In genomic region chr10:1057106-1057657, GRCh38 we compare ENCODE assay signal across 9 cellular contexts. TPM values are rescaled to one million over a fixed set of nuclear protein-coding genes. Genes with fewer than 3 reads are reported as not detected.
DNase-seq lines count a peak whose midpoint lies in the region; ATAC-seq, FAIRE-seq and TF ChIP-seq lines count a peak whose summit lies in the region.
"Had no signal": no experiment of that assay in that cellular context is flagged by ENCODE, and none has a peak within 500 bp of the region (broad histone marks: within the 10 kb centered on the region; RNA-seq: fewer than 3 reads in every experiment).

No MANE protein-coding gene starts in this region.

- peak overlapping the region; percentile 97 to 98 for H3K27ac Mint-ChIP-seq in natural killer cell

- H3K9me1 ChIP-seq in endothelial cell of umbilical vein (replicated peaks; ENCODE audit: control insufficient read depth, extremely low read depth, insufficient read depth, low read length): no peaks in the 10 kb centered on the region

- no peak for TF ChIP-seq CTCF in RWPE2 (IDR thresholded peaks at IDR 0.05; ENCODE audit: poor library complexity, severe bottlenecking)
- TF ChIP-seq CTCF in endothelial cell of umbilical vein (IDR thresholded peaks at IDR 0.05; ENCODE audit: extremely low read depth in 1 of 2, insufficient read depth in 1 of 2, low read depth in 1 of 2, low read length in 2 of 2): no peak
- no peak for TF ChIP-seq CTCF in natural killer cell (IDR thresholded peaks at IDR 0.05)

- peaks cover 83 to 89% of the 10 kb centered on the region in 2 donors for H3K4me1 Mint-ChIP-seq in natural killer cell

- no TSS peak for BruUV-seq in endothelial cell of umbilical vein (replicated peaks; lab: Mats Ljungman, UMichigan)

- no peaks in the 10 kb centered on the region for H4K20me1 ChIP-seq in endothelial cell of umbilical vein (replicated peaks; ENCODE audit: control insufficient read depth, extremely low read depth, insufficient read depth, low read length)

- peak; percentile 81 for FAIRE-seq in endothelial cell of umbilical vein (lab: Jason Lieb, UNC)

- dilution Hi-C loops in endothelial cell of umbilical vein (cut with MboI; ENCODE audit: extremely low pct_ligation_motif_present, low sequenced_read_pairs): no loop called here

- H3K36me3 Mint-ChIP-seq in natural killer cell: no peaks in the 10 kb centered on the region

- H3K27ac ChIP-seq in RWPE2 (ENCODE audit: poor library complexity, severe bottlenecking) (peak overlapping the region; percentile 89), endothelial cell of umbilical vein (ENCODE audit: insufficient read depth, low read depth, low read length) (peak overlapping the region; percentile 87)

- no peaks in the 10 kb centered on the region for H3K9me3 ChIP-seq in RWPE2 (ENCODE audit: severe bottlenecking)
- H3K9me3 ChIP-seq in endothelial cell of umbilical vein (replicated peaks; ENCODE audit: control insufficient read depth, insufficient read depth, low read length): no peaks in the 10 kb centered on the region

- H3K4me1 ChIP-seq in RWPE2 (ENCODE audit: insufficient read depth, poor library complexity, severe bottlenecking) (peaks cover 50% of the 10 kb centered on the region), endothelial cell of umbilical vein (ENCODE audit: control insufficient read depth, extremely low read depth, insufficient read depth, low read length) (peaks cover 35% of the 10 kb centered on the region)

- peaks cover 77% of the 10 kb centered on the region for H3K79me2 ChIP-seq in endothelial cell of umbilical vein (ENCODE audit: control insufficient read depth, insufficient read depth, low read length)

- peak overlapping the region; percentile 4 for H2AFZ ChIP-seq in endothelial cell of umbilical vein (ENCODE audit: low read depth, low read length)

- peak overlapping the region; percentile 50 for H3K9ac ChIP-seq in endothelial cell of umbilical vein (replicated peaks; ENCODE audit: extremely low read depth, insufficient read depth, low read length)

- H3K27me3 ChIP-seq in RWPE2 (ENCODE audit: insufficient read depth, poor library complexity, severe bottlenecking) (no peaks in the 10 kb centered on the region), endothelial cell of umbilical vein (ENCODE audit: control insufficient read depth in 2 of 2, insufficient read depth in 2 of 2, low read length in 2 of 2) (no peaks in the 10 kb centered on the region)

- CTCF ChIA-PET in endothelial cell of umbilical vein (lab: Charles Lee): no interaction called here

- H3K27me3 Mint-ChIP-seq in natural killer cell (ENCODE audit: low read depth in 2 of 2): no peaks in the 10 kb centered on the region

- peak overlapping the region; percentile 84 for H3K4me2 ChIP-seq in endothelial cell of umbilical vein (ENCODE audit: insufficient read depth, low read length)

- H3K9me3 Mint-ChIP-seq in natural killer cell: no peaks in the 10 kb centered on the region

- DNase-seq in CD1c-positive myeloid dendritic cell (ENCODE audit: extremely low spot score) (peak; percentile 83), RWPE2 (ENCODE audit: low spot score) (no peak), endothelial cell of umbilical vein (ENCODE audit: low read depth, low spot score) (peak; percentile 49), natural killer cell (no peak), NCI-H1105 (lab: John Stamatoyannopoulos, UW) (no peak), glomerular visceral epithelial cell (ENCODE audit: extremely low spot score) (no peak)

- peak overlapping the region; percentile 96 for H3K4me3 ChIP-seq in RWPE2 (ENCODE audit: severe bottlenecking)
- H3K4me3 ChIP-seq in endothelial cell of umbilical vein (replicated peaks in 1 of 3; ENCODE audit: insufficient read depth in 1 of 3, low read depth in 1 of 3, low read length in 3 of 3): peak overlapping the region; percentile 71 to 83 (median 75)

- peak overlapping the region; percentile 95 for H3K4me3 Mint-ChIP-seq in natural killer cell

- intact Hi-C loops in endothelial cell of umbilical vein (cut with micrococcal nuclease): loop anchor here (1.0 kb wide), 1 partner anchor 8 kb away; the partner anchor contains the start of gene IDI1
- intact Hi-C loops in natural killer cell (cut with micrococcal nuclease): no loop called here

- H3K36me3 ChIP-seq in RWPE2 (ENCODE audit: low read depth) (peaks cover 33% of the 10 kb centered on the region), endothelial cell of umbilical vein (ENCODE audit: control insufficient read depth in 2 of 2, extremely low read depth in 1 of 2, insufficient read depth in 2 of 2, low read length in 2 of 2) (peaks cover 0 to 4% of the 10 kb centered on the region in 2 experiments)

- no peak for TF ChIP-seq POLR2A in endothelial cell of umbilical vein (IDR thresholded peaks at IDR 0.05; ENCODE audit: low read depth, low read length)

- POLR2A ChIA-PET in endothelial cell of umbilical vein (lab: Charles Lee): interaction anchor here (1.1 kb wide), 1 partner anchor 8 kb away, joined by 4 read pairs; the partner anchor contains the start of gene IDI1

- ATAC-seq in GM21737 (IDR thresholded peaks at IDR 0.05; ENCODE audit: unreplicated experiment): peak; percentile 15
- peak; percentile 2; the same call in 2 of the 3 replicates for ATAC-seq in RWPE2 (ENCODE audit: low read depth)
- peak in 2 of 3 donors; percentile 4 to 15 for ATAC-seq in natural killer cell
- no peak for ATAC-seq in HG03139 (IDR thresholded peaks at IDR 0.05; ENCODE audit: unreplicated experiment)

TF ChIP-seq in endothelial cell of umbilical vein, 7 proteins besides CTCF, POLR2A, EP300 and RAD21:
- TF ChIP-seq FOS (IDR thresholded peaks at IDR 0.05; ENCODE audit: borderline replicate concordance, insufficient read depth, low read length) (no peak), MAX (IDR thresholded peaks at IDR 0.05; ENCODE audit: insufficient read depth, insufficient read length) (no peak), MYC (IDR thresholded peaks at IDR 0.05; ENCODE audit: low read depth, low read length) (no peak), POLR2AphosphoS5 (IDR thresholded peaks at IDR 0.05; ENCODE audit: insufficient read depth, low read depth, low read length) (no peak), GATA2 (IDR thresholded peaks at IDR 0.05; ENCODE audit: insufficient read depth, insufficient read length, low read depth, low read length) (no peak), EZH2 (IDR thresholded peaks at IDR 0.05; ENCODE audit: borderline replicate concordance, low read depth, low read length, severe bottlenecking) (no peak), JUN (IDR thresholded peaks at IDR 0.05; ENCODE audit: borderline replicate concordance, insufficient read depth, insufficient read length, low read depth) (no peak)
TF ChIP-seq in endothelial cell of umbilical vein: peak in this region for 0.

RNA-seq across cellular contexts. Expression of gene WDR37, which starts 1.0 kb away (rescaled TPM):
- 25.5 and 26.4 TPM in 2 replicates for total RNA-seq in endothelial cell of umbilical vein
- polyA plus RNA-seq in endothelial cell of umbilical vein: 19.5 and 21.7 TPM in 2 replicates
- 16.8 and 17.3 TPM in 2 replicates for polyA plus RNA-seq in endothelial cell of umbilical vein (2011; cell fraction: cytosol; rRNA removed)
- 38.3 and 39.8 TPM in 2 replicates for polyA plus RNA-seq in endothelial cell of umbilical vein (2011; cell fraction: nucleus; rRNA removed)
- 17.1 and 18.3 TPM in 2 replicates for polyA plus RNA-seq in endothelial cell of umbilical vein (2012)
- 35.7 and 37.4 TPM in 2 replicates for polyA minus RNA-seq in endothelial cell of umbilical vein
- polyA minus RNA-seq in endothelial cell of umbilical vein (2011; cell fraction: cytosol; rRNA and poly(A)+ RNA removed): 5.9 TPM
- polyA minus RNA-seq in endothelial cell of umbilical vein (2011; cell fraction: nucleus; rRNA and poly(A)+ RNA removed): 23.9 and 32.2 TPM in 2 replicates
- total RNA-seq in natural killer cell: 10 to 100 TPM; 56.3 to 59.6 (median 57.6) TPM

RNA-seq across cellular contexts. Expression of gene IDI1, which starts 8.3 kb away (rescaled TPM):
- 63.0 and 63.6 TPM in 2 replicates for total RNA-seq in endothelial cell of umbilical vein
- 31.4 and 42.2 TPM in 2 replicates for polyA plus RNA-seq in endothelial cell of umbilical vein
- 38.7 and 43.8 TPM in 2 replicates for polyA plus RNA-seq in endothelial cell of umbilical vein (2011; cell fraction: cytosol; rRNA removed)
- polyA plus RNA-seq in endothelial cell of umbilical vein (2011; cell fraction: nucleus; rRNA removed): 62.7 and 90.7 TPM in 2 replicates
- 31.1 and 46.6 TPM in 2 replicates for polyA plus RNA-seq in endothelial cell of umbilical vein (2012)
- polyA minus RNA-seq in endothelial cell of umbilical vein: 32.6 and 36.6 TPM in 2 replicates
- polyA minus RNA-seq in endothelial cell of umbilical vein (2011; cell fraction: cytosol; rRNA and poly(A)+ RNA removed): 25.7 TPM
- polyA minus RNA-seq in endothelial cell of umbilical vein (2011; cell fraction: nucleus; rRNA and poly(A)+ RNA removed): 22.4 and 42.2 TPM in 2 replicates
- total RNA-seq in natural killer cell: 100 to 1,000 TPM; 156 to 229 (median 163) TPM

RNA-seq across cellular contexts. Expression of gene IDI2, which starts 31.5 kb away (rescaled TPM):
- total RNA-seq in endothelial cell of umbilical vein (not detected in 2 replicates), natural killer cell (not detected)
- polyA plus RNA-seq in endothelial cell of umbilical vein: not detected in 2 replicates
- not detected in 2 replicates for polyA plus RNA-seq in endothelial cell of umbilical vein (2011; cell fraction: cytosol; rRNA removed)
- polyA plus RNA-seq in endothelial cell of umbilical vein (2011; cell fraction: nucleus; rRNA removed): not detected in 2 replicates
- not detected in 2 replicates for polyA plus RNA-seq in endothelial cell of umbilical vein (2012)
- not detected in 2 replicates for polyA minus RNA-seq in endothelial cell of umbilical vein
- polyA minus RNA-seq in endothelial cell of umbilical vein (2011; cell fraction: cytosol; rRNA and poly(A)+ RNA removed): not detected
- polyA minus RNA-seq in endothelial cell of umbilical vein (2011; cell fraction: nucleus; rRNA and poly(A)+ RNA removed): not detected in 2 replicates
- total RNA-seq: LHCN-M2 had no signal

Comparison
In these comparisons a context has a peak if more than half of its experiments do, and no peak if none do; other contexts are left out.
1. DNase-seq: peak in CD1c-positive myeloid dendritic cell (single experiment) and endothelial cell of umbilical vein (single experiment); none in RWPE2 (single experiment), natural killer cell (single experiment), NCI-H1105 (single experiment) and glomerular visceral epithelial cell (single experiment).